17 cellular contexts compared by ENCODE assay signal in genomic region chr10:122362621-122363020, GRCh38. TPM values are rescaled to one million over a fixed set of nuclear protein-coding genes. Genes with fewer than 3 reads are reported as not detected.
DNase-seq lines count a peak whose midpoint lies in the region; ATAC-seq and TF ChIP-seq lines count a peak whose summit lies in the region.
"Had no signal": no experiment of that assay in that cellular context is flagged by ENCODE, and none has a peak within 500 bp of the region (broad histone marks: within the 10 kb centered on the region; RNA-seq: fewer than 3 reads in every experiment).

No MANE protein-coding gene starts in this region.

- no peaks in the 10 kb centered on the region for H3K9me2 ChIP-seq in GM23248 (ENCODE audit: insufficient read depth)

- H3K9ac ChIP-seq in GM23248: no peak overlapping the region

- no peaks in the 10 kb centered on the region for H3K4me1 ChIP-seq in GM23248 (ENCODE audit: insufficient read depth)
- H3K4me1 ChIP-seq: colonic mucosa, Peyer's patch had no signal

- peaks cover 4% of the 10 kb centered on the region for H3K4me1 Mint-ChIP-seq in activated T-helper 17 cell treated with anti-CD3 and anti-CD28 coated beads, Interleukin-2, amount 50 U/mL, for 72 hours

- H3K79me2 ChIP-seq in GM23248 (ENCODE audit: insufficient read depth): no peaks in the 10 kb centered on the region

- ATAC-seq in activated T-helper 17 cell treated with anti-CD3 and anti-CD28 coated beads, Interleukin-2, amount 50 U/mL, for 72 hours (replicated peaks): peak; percentile 92
- no peak for ATAC-seq in HG03108 (IDR thresholded peaks at IDR 0.05; ENCODE audit: unreplicated experiment)
- no peak for ATAC-seq in GM18858 (IDR thresholded peaks at IDR 0.05; ENCODE audit: unreplicated experiment)

- no peak overlapping the region for H3K4me3 Mint-ChIP-seq in activated T-helper 17 cell treated with anti-CD3 and anti-CD28 coated beads, Interleukin-2, amount 50 U/mL, for 72 hours

- peaks cover 11% of the 10 kb centered on the region for H3K27me3 Mint-ChIP-seq in activated T-helper 17 cell treated with anti-CD3 and anti-CD28 coated beads, Interleukin-2, amount 50 U/mL, for 72 hours

- no peak overlapping the region for H3K4me3 ChIP-seq in GM23248
- H3K4me3 ChIP-seq in brain microvascular endothelial cell (ENCODE audit: low read depth, low read length): no peak overlapping the region
- H3K4me3 ChIP-seq: colonic mucosa, Peyer's patch had no signal

- H3K4me2 ChIP-seq in GM23248 (ENCODE audit: unreplicated experiment): no peak overlapping the region

- H2AFZ ChIP-seq in GM23248: no peak overlapping the region

- no peaks in the 10 kb centered on the region for H3K36me3 Mint-ChIP-seq in activated T-helper 17 cell treated with anti-CD3 and anti-CD28 coated beads, Interleukin-2, amount 50 U/mL, for 72 hours (ENCODE audit: low read depth)

- peaks cover 1% of the 10 kb centered on the region; the same call in 1 of the 2 replicates for H3K27me3 ChIP-seq in GM23248 (replicated peaks; ENCODE audit: insufficient read depth)
- no peaks in the 10 kb centered on the region for H3K27me3 ChIP-seq in brain microvascular endothelial cell (replicated peaks)
- H3K27me3 ChIP-seq: Peyer's patch had no signal

- 45% methylated on average over 2 of the region's 2 CpGs for WGBS in GM23248 (ENCODE audit: low coverage in 1 of 2, low lambda C conversion rate in 2 of 2, missing lambda C conversion rate in 2 of 2), 2 experiments

- no peak overlapping the region for H3K27ac ChIP-seq in GM23248
- H3K27ac ChIP-seq in brain microvascular endothelial cell: no peak overlapping the region
- H3K27ac ChIP-seq: colonic mucosa, HL-60, Peyer's patch had no signal

- DNase-seq in DMS79 (lab: John Stamatoyannopoulos, UW) (peak; percentile 26), GM23248 (peak; percentile 59), foreskin melanocyte (peak; percentile 23), brain microvascular endothelial cell (no peak), retina (no peak)
- DNase-seq: activated CD4-positive, alpha-beta T cell treated with anti-CD3 and anti-CD28 coated beads, Interleukin-2, amount 50 U/mL, for 1 hour; Caco-2; colonic mucosa; NCI-H1048; NCI-H2081 treated with DMSO at 0.1 percent for 48 hours; Peyer's patch; stimulated activated CD4-positive, alpha-beta T cell treated with anti-CD3 and anti-CD28 coated beads, Interleukin-4, amount 100 ng/mL, for 1 hour had no signal

- no peaks in the 10 kb centered on the region for H3K36me3 ChIP-seq in GM23248 (ENCODE audit: low read depth)
- H3K36me3 ChIP-seq in brain microvascular endothelial cell (replicated peaks): no peaks in the 10 kb centered on the region
- H3K36me3 ChIP-seq: colonic mucosa, Peyer's patch had no signal

- H3K9me3 Mint-ChIP-seq in activated T-helper 17 cell treated with anti-CD3 and anti-CD28 coated beads, Interleukin-2, amount 50 U/mL, for 72 hours: no peaks in the 10 kb centered on the region
- H3K9me3 Mint-ChIP-seq: activated T-helper 2 cell treated with anti-CD3 and anti-CD28 coated beads, Interferon-gamma antibody, Interleukin-2, Interleukin-4, amounts not matched to agents 10 μg/mL and 5 μg/mL and 100 μg/mL, durations not matched to agents 14 hours and 24 hours and 36 hours had no signal

- H3F3A ChIP-seq in GM23248 (ENCODE audit: insufficient read depth): no peaks in the 10 kb centered on the region

- in situ Hi-C loops in GM23248 (cut with MboI): no loop called here
- in situ Hi-C loops in brain microvascular endothelial cell (cut with HindIII; ENCODE audit: low pct_ligation_motif_present, low sequenced_read_pairs): no loop called here

- no peak for TF ChIP-seq CTCF in brain microvascular endothelial cell (IDR thresholded peaks at IDR 0.05; ENCODE audit: low read depth, low read length, missing control alignments)

- H3K27ac Mint-ChIP-seq in activated T-helper 17 cell treated with anti-CD3 and anti-CD28 coated beads, Interleukin-2, amount 50 U/mL, for 72 hours: peak overlapping the region; percentile 2
- H3K27ac Mint-ChIP-seq: activated T-helper 2 cell treated with anti-CD3 and anti-CD28 coated beads, Interferon-gamma antibody, Interleukin-2, Interleukin-4, amounts not matched to agents 10 μg/mL and 5 μg/mL and 100 μg/mL, durations not matched to agents 14 hours and 24 hours and 36 hours had no signal

- H4K20me1 ChIP-seq in GM23248 (ENCODE audit: insufficient read depth): no peaks in the 10 kb centered on the region

- no peaks in the 10 kb centered on the region for H3K9me3 ChIP-seq in GM23248 (ENCODE audit: low read depth)
- H3K9me3 ChIP-seq: Caco-2, colonic mucosa, Peyer's patch had no signal

RNA-seq across cellular contexts. Expression of gene PLEKHA1, which starts 11.9 kb away (rescaled TPM):
- 28.7 and 31.4 TPM in 2 replicates for total RNA-seq in GM23248 (2014; rRNA removed; shearing (Covaris generic))
- 39.0 and 41.0 TPM in 2 replicates for polyA plus RNA-seq in GM23248 (2016; fragmentation: Nextera tagmentation; extraction: Ambion mirVana)
- 10 to 100 TPM in 1 of 2 donors, 1 to 10 TPM in 1; 2.4 to 13.9 TPM for total RNA-seq in activated T-helper 17 cell treated with anti-CD3 and anti-CD28 coated beads, Interleukin-2, amount 50 U/mL, for 72 hours

Comparison
In these comparisons a context has a peak if more than half of its experiments do, and no peak if none do; other contexts are left out.
1. DNase-seq: peak in DMS79 (single experiment), GM23248 (single experiment) and foreskin melanocyte (single experiment); none in brain microvascular endothelial cell (single experiment) and retina (single experiment).